In the genomic region with DNA sequence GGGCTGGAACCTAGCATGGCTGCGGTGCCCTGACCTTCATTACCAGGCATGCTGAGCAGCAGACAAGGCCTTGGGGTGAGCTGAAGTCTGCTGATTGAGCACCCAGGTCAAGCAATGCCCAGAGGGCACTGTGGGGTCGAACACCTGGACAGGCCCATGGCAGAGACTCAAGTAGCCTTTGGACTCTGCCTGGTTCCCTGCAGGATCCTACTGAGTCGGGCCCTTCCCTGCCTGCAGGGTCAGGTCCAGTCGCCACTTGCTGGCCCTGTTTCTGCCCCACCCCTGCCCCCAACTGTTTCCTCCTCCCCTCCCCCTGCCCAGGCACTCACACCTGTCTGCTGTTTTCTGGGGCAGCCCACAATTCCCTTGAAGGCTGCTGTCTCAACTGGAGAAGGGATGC, we compare ENCODE assay signal across 19 cellular contexts.
DNase-seq lines count a peak whose midpoint lies in the region; ATAC-seq and TF ChIP-seq lines count a peak whose summit lies in the region.
"Had no signal": no experiment of that assay in that cellular context is flagged by ENCODE, and none has a peak within 500 bp of the region (broad histone marks: within the 10 kb centered on the region; RNA-seq: fewer than 3 reads in every experiment).

No MANE protein-coding gene starts in this region.

- H3K79me2 ChIP-seq in trophoblast cell (ENCODE audit: control insufficient read depth, insufficient read depth, low read length, poor library complexity) = no peaks in the 10 kb centered on the region

- no peak overlapping the region for H3K14ac ChIP-seq in trophoblast cell (ENCODE audit: low read length)

- H3K18ac ChIP-seq in trophoblast cell (ENCODE audit: low read length) = peak overlapping the region; percentile 42

- H2AFZ ChIP-seq in trophoblast cell (ENCODE audit: insufficient read depth, low read length, poor library complexity) = no peak overlapping the region

- ATAC-seq in mucosa of descending colon = peak; percentile 61
- no peak for ATAC-seq in T-cell (replicated peaks in 1 of 4)
- no peak for ATAC-seq in left ventricle myocardium superior
- ATAC-seq: CD8-positive, alpha-beta T cell had no signal

- no peaks in the 10 kb centered on the region for H3K9me3 ChIP-seq in colonic mucosa
- no peaks in the 10 kb centered on the region for H3K9me3 ChIP-seq in esophagus muscularis mucosa
- no peaks in the 10 kb centered on the region for H3K9me3 ChIP-seq in mucosa of descending colon
- H3K9me3 ChIP-seq in trophoblast cell (ENCODE audit: insufficient read depth, low read depth, low read length) = peaks cover 2% of the 10 kb centered on the region
- H3K9me3 ChIP-seq: BLaER1, Caco-2, HAP-1 had no signal

- H2BK12ac ChIP-seq in trophoblast cell (ENCODE audit: low read length) = no peak overlapping the region

- H3K4ac ChIP-seq in trophoblast cell (ENCODE audit: low read depth, low read length) = no peak overlapping the region

- no peak overlapping the region for H3K9ac ChIP-seq in colonic mucosa (ENCODE audit: low read depth in 2 of 2, low read length in 2 of 2)
- no peak overlapping the region for H3K9ac ChIP-seq in trophoblast cell (ENCODE audit: low read length)
- H3K9ac ChIP-seq: BLaER1 had no signal

- no peak overlapping the region for H3K23ac ChIP-seq in trophoblast cell (ENCODE audit: low read length)

- H3K27me3 Mint-ChIP-seq in T-cell (peaks cover 0 to 1% of the 10 kb centered on the region in 2 donors), type B pancreatic cell (no peaks in the 10 kb centered on the region)
- H3K27me3 Mint-ChIP-seq: B cell had no signal

- WGBS in esophagus muscularis mucosa = 88% methylated on average over 2 of the region's 4 CpGs
- no CpG with 5 or more reads among the region's 4 CpGs for WGBS in trophoblast cell (ENCODE audit: extremely low coverage, insufficient coverage, insufficient read length)

- H3K4me3 Mint-ChIP-seq in T-cell = no peak overlapping the region
- H3K4me3 Mint-ChIP-seq in type B pancreatic cell = no peak overlapping the region
- H3K4me3 Mint-ChIP-seq: B cell; CD4-positive, CD25-positive, alpha-beta regulatory T cell; CD8-positive, alpha-beta T cell; HFFc6 had no signal

- no peak overlapping the region for H4K8ac ChIP-seq in trophoblast cell (ENCODE audit: low read depth, low read length)

- no peak for TF ChIP-seq POLR2A in esophagus muscularis mucosa (IDR thresholded peaks at IDR 0.05; ENCODE audit: low read depth)

- POLR2A ChIA-PET in T-cell (lab: Charles Lee) = no interaction called here

- H3K4me1 ChIP-seq in colonic mucosa = peaks cover 4% of the 10 kb centered on the region
- no peaks in the 10 kb centered on the region for H3K4me1 ChIP-seq in esophagus muscularis mucosa
- H3K4me1 ChIP-seq in mucosa of descending colon (ENCODE audit: low read depth) = peaks cover 3% of the 10 kb centered on the region
- peaks cover 5 to 11% of the 10 kb centered on the region in 2 experiments for H3K4me1 ChIP-seq in trophoblast cell (ENCODE audit: control insufficient read depth in 1 of 2, insufficient read depth in 2 of 2, low read length in 2 of 2)
- H3K4me1 ChIP-seq: BLaER1, Caco-2, HAP-1 had no signal

- H3K9me3 Mint-ChIP-seq in T-cell (no peaks in the 10 kb centered on the region), type B pancreatic cell (no peaks in the 10 kb centered on the region)
- H3K9me3 Mint-ChIP-seq: CD4-positive, CD25-positive, alpha-beta regulatory T cell; CD8-positive, alpha-beta T cell had no signal

- H3K27ac Mint-ChIP-seq in T-cell = no peak overlapping the region
- no peak overlapping the region for H3K27ac Mint-ChIP-seq in type B pancreatic cell
- H3K27ac Mint-ChIP-seq: B cell; CD4-positive, CD25-positive, alpha-beta regulatory T cell; CD8-positive, alpha-beta T cell; HFFc6 had no signal

- no peak overlapping the region for H4K91ac ChIP-seq in trophoblast cell (ENCODE audit: low read depth, low read length)

- intact Hi-C loops in colonic mucosa (cut with DNase I) = no loop called here
- intact Hi-C loops in esophagus muscularis mucosa (cut with DNase I) = no loop called here
- intact Hi-C loops in mucosa of descending colon (cut with DNase I, micrococcal nuclease) = no loop called here
- intact Hi-C loops in left ventricle myocardium superior (cut with micrococcal nuclease) = no loop called here

- no peak overlapping the region for H3K4me3 ChIP-seq in colonic mucosa
- H3K4me3 ChIP-seq in esophagus muscularis mucosa = no peak overlapping the region
- H3K4me3 ChIP-seq in mucosa of descending colon = no peak overlapping the region
- H3K4me3 ChIP-seq in trophoblast cell (ENCODE audit: low read depth, low read length) = no peak overlapping the region
- H3K4me3 ChIP-seq: BLaER1, HAP-1 had no signal

- no peaks in the 10 kb centered on the region for H3K36me3 Mint-ChIP-seq in T-cell
- H3K36me3 Mint-ChIP-seq in type B pancreatic cell = no peaks in the 10 kb centered on the region
- H3K36me3 Mint-ChIP-seq: CD4-positive, CD25-positive, alpha-beta regulatory T cell; CD8-positive, alpha-beta T cell had no signal

- DNase-seq in colonic mucosa (peak; percentile 51), esophagus muscularis mucosa (ENCODE audit: extremely low spot score) (peak; percentile 66), mucosa of descending colon (peak in 1 of 3 donors; percentile 48), trophoblast cell (no peak), T-cell (no peak), left ventricle myocardium superior (no peak), type B pancreatic cell (ENCODE audit: extremely low spot score, unreplicated experiment) (no peak)
- no peak for DNase-seq in activated CD4-positive, alpha-beta T cell treated with anti-CD3 and anti-CD28 coated beads for 1 hour
- DNase-seq: Caco-2; CD4-positive, CD25-positive, alpha-beta regulatory T cell; CD8-positive, alpha-beta T cell; DMS153; DND-41; GOT3; HFFc6 had no signal

- TF ChIP-seq CTCF in colonic mucosa (IDR thresholded peaks at IDR 0.05) = no peak
- TF ChIP-seq CTCF in esophagus muscularis mucosa (IDR thresholded peaks at IDR 0.05) = no peak
- TF ChIP-seq CTCF in mucosa of descending colon (IDR thresholded peaks at IDR 0.05) = no peak
- TF ChIP-seq CTCF in type B pancreatic cell (conservative IDR thresholded peaks at IDR 0.05) = no peak

- no peaks in the 10 kb centered on the region for H3K4me1 Mint-ChIP-seq in T-cell
- H3K4me1 Mint-ChIP-seq in type B pancreatic cell (ENCODE audit: unreplicated experiment) = no peaks in the 10 kb centered on the region
- H3K4me1 Mint-ChIP-seq: B cell; CD4-positive, CD25-positive, alpha-beta regulatory T cell had no signal

- CTCF ChIA-PET in T-cell (lab: Charles Lee) = no interaction called here

- H2BK120ac ChIP-seq in trophoblast cell (ENCODE audit: insufficient read depth, low read length, poor library complexity) = no peak overlapping the region

- H3K36me3 ChIP-seq in colonic mucosa = no peaks in the 10 kb centered on the region
- H3K36me3 ChIP-seq in esophagus muscularis mucosa = no peaks in the 10 kb centered on the region
- no peaks in the 10 kb centered on the region for H3K36me3 ChIP-seq in mucosa of descending colon (ENCODE audit: low read depth)
- H3K36me3 ChIP-seq in trophoblast cell (ENCODE audit: control insufficient read depth in 1 of 2, insufficient read depth in 2 of 2, low read length in 2 of 2) = no peaks in the 10 kb centered on the region
- H3K36me3 ChIP-seq: BLaER1, HAP-1 had no signal

- H2AK5ac ChIP-seq in trophoblast cell (ENCODE audit: low read length) = no peak overlapping the region

- H3K79me1 ChIP-seq in trophoblast cell (ENCODE audit: low read length) = no peaks in the 10 kb centered on the region

- H2BK5ac ChIP-seq in trophoblast cell (ENCODE audit: low read depth, low read length, poor library complexity) = no peak overlapping the region

- H3K27ac ChIP-seq in colonic mucosa (no peak overlapping the region), esophagus muscularis mucosa (replicated peaks in 1 of 4) (no peak overlapping the region), trophoblast cell (ENCODE audit: low read depth, low read length) (no peak overlapping the region)
- H3K27ac ChIP-seq: BLaER1, C4-2B had no signal

- no peak overlapping the region for H4K12ac ChIP-seq in trophoblast cell (ENCODE audit: low read depth, low read length)

- H3K27me3 ChIP-seq in colonic mucosa (no peaks in the 10 kb centered on the region), esophagus muscularis mucosa (no peaks in the 10 kb centered on the region), trophoblast cell (ENCODE audit: insufficient read depth, low read length) (no peaks in the 10 kb centered on the region)
- H3K27me3 ChIP-seq: BLaER1 had no signal

- H3K4me2 ChIP-seq in trophoblast cell (ENCODE audit: low read length) = no peak overlapping the region
- H3K4me2 ChIP-seq: BLaER1 had no signal

- TF ChIP-seq EP300 in esophagus muscularis mucosa (IDR thresholded peaks at IDR 0.05) = no peak

Comparison
In these comparisons a context has a peak if more than half of its experiments do, and no peak if none do; other contexts are left out.
1. DNase-seq: peak in colonic mucosa (single experiment) and esophagus muscularis mucosa (single experiment); none in trophoblast cell (0 of 2), T-cell (0 of 34), left ventricle myocardium superior (single experiment), activated CD4-positive, alpha-beta T cell treated with anti-CD3 and anti-CD28 coated beads for 1 hour (single experiment) and type B pancreatic cell (single experiment).